In the genomic region with DNA sequence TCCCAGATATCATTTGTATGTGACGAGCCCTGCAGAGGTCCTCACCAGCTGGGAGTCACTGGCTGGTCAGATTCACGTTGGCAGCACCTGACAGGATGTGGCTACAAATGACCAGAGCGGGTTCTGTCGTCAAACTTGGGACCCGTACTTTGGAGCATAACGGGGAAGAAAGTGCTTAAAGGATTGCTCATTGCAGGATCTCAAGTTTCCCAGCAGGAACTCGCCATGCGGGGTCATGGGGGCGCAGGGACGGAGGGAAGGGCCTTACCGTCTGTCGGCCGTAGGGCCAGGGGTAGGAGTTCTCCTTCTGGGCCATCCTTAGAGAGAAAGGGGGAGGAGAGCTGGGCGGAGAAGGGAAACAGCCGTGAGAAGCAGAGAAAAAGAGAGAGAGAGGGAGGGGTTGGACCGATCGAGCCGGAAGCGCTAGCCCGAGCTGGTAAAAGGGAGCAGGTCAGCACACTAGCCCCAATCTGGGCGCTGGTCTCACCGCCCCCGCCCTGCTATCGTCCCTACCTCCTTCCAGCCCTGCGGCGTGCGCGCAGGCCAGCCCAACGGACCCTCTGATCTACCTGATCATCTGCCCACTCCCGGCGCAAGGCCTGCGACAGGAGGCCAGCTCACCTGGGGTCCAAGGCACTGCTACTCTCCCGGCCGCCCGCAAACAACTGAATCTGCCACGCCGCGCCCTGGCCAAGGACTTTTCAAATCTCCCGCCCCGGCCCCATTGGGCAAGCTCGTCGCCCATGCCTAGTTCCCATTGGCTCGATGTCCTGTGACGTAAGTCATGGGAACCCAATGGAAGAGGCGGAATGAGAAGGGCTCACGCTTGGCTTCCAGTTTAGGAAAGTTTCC, we compare ENCODE assay signal across 8 cellular contexts. TPM values are rescaled to one million over a fixed set of nuclear protein-coding genes. Genes with fewer than 3 reads are reported as not detected.
A peak's percentile ranks its signal among the peaks of the same experiment; 100 is the strongest.
DNase-seq lines count a peak whose midpoint lies in the region; TF ChIP-seq lines count a peak whose summit lies in the region.

A gene (minus strand): TSS at position 667 of the 852 bp plus-strand sequence. CDS start 351 bp downstream, at position 316.

- TF ChIP-seq EP300 in SK-N-SH (IDR thresholded peaks at IDR 0.05; ENCODE audit: borderline replicate concordance in 1 of 2, low read depth in 1 of 2, low read length in 1 of 2), result no peak

- H3K4me3 ChIP-seq in SK-N-SH (ENCODE audit: low read depth in 2 of 2, low read length in 1 of 2) (peak within 1 kb of the TSS; percentile 61 to 85), osteoblast (ENCODE audit: insufficient read depth, low read length) (peak within 1 kb of the TSS; percentile 96), thymus (ENCODE audit: low read length) (peak within 1 kb of the TSS; percentile 61)

- DNase-seq in GM03348 (ENCODE audit: low spot score), result peak; percentile 97
- DNase-seq in HEK293T (ENCODE audit: extremely low spot score), result peak; percentile 92
- peak; percentile 92 for DNase-seq in MV-4-11 (lab: John Stamatoyannopoulos, UW)
- DNase-seq in SK-N-SH, result peak; percentile 94
- peak; percentile 97 for DNase-seq in activated naive CD4-positive, alpha-beta T cell treated with anti-CD3 and anti-CD28 coated beads, Interleukin-2, amount 10 ng/mL, durations not matched to agents 7 days and 5 days
- peak; percentile 91 for DNase-seq in glomerular endothelial cell (ENCODE audit: extremely low read depth, low read depth, low spot score)
- peak; percentile 98 for DNase-seq in osteoblast (ENCODE audit: insufficient read length, low spot score, missing footprints)

- peak within 1 kb of the TSS; percentile 94 for H3K27ac Mint-ChIP-seq in activated naive CD4-positive, alpha-beta T cell treated with anti-CD3 and anti-CD28 coated beads, Interleukin-2, amount 10 ng/mL, durations not matched to agents 7 days and 5 days

- TF ChIP-seq RAD21 in SK-N-SH (IDR thresholded peaks at IDR 0.05; ENCODE audit: low read length), result no peak

- TF ChIP-seq CTCF in SK-N-SH (IDR thresholded peaks at IDR 0.05) (no peak), osteoblast (IDR thresholded peaks at IDR 0.05; ENCODE audit: extremely low read depth, low read depth, low read length) (no peak)

- peaks cover 36% of the 10 kb centered on the region for H3F3A ChIP-seq in SK-N-SH (replicated peaks; ENCODE audit: insufficient read depth)

- CTCF ChIA-PET in HEK293T (lab: Yijun Ruan, JAX), result interaction anchor here (0.5 to 1.9 kb wide), 4 partner anchors 11 to 81 kb away, joined by 3 to 6 read pairs (median 5); no protein-coding TSS in a partner anchor
- CTCF ChIA-PET in SK-N-SH (lab: Yijun Ruan, JAX), result interaction anchor here (0.8 to 1.0 kb wide), 4 partner anchors 11 to 95 kb away, joined by 3 to 4 read pairs (median 3); no protein-coding TSS in a partner anchor
- CTCF ChIA-PET in activated naive CD4-positive, alpha-beta T cell treated with anti-CD3 and anti-CD28 coated beads, Interleukin-2, amount 10 ng/mL, durations not matched to agents 7 days and 5 days (lab: Charles Lee), result interaction anchor here (0.6 to 1.5 kb wide), 4 partner anchors 11 to 1299 kb away, joined by 3 to 9 read pairs (median 3); no protein-coding TSS in a partner anchor

- H3K36me3 ChIP-seq in SK-N-SH (replicated peaks in 1 of 2; ENCODE audit: control insufficient read depth in 1 of 2, insufficient read depth in 2 of 2, low read length in 1 of 2) (peaks cover 0 to 6% of the 10 kb centered on the region in 2 experiments), osteoblast (ENCODE audit: insufficient read depth, low read length) (peaks cover 4% of the 10 kb centered on the region), thymus (ENCODE audit: control insufficient read depth, insufficient read depth) (peaks cover 20% of the 10 kb centered on the region)

- H3K27me3 ChIP-seq in SK-N-SH (ENCODE audit: insufficient read depth) (no peaks in the 10 kb centered on the region), osteoblast (ENCODE audit: insufficient read depth, low read length) (no peaks in the 10 kb centered on the region), thymus (ENCODE audit: control insufficient read depth, insufficient read depth) (no peaks in the 10 kb centered on the region)

- peaks cover 0 to 9% of the 10 kb centered on the region in 2 experiments; a peak in 1 of 4 replicates for H3K4me1 ChIP-seq in SK-N-SH (ENCODE audit: control insufficient read depth in 1 of 2, insufficient read depth in 2 of 2, low read depth in 1 of 2, low read length in 1 of 2)
- H3K4me1 ChIP-seq in osteoblast (ENCODE audit: insufficient read depth, low read length), result peaks cover 17% of the 10 kb centered on the region
- peaks cover 4% of the 10 kb centered on the region for H3K4me1 ChIP-seq in thymus (ENCODE audit: control insufficient read depth, insufficient read depth, low read length)

- whole genome bisulfite sequencing in SK-N-SH (ENCODE audit: low lambda C conversion rate), result 2% methylated on average over 41 of the region's 46 CpGs
- 1% methylated on average over 46 of the region's 46 CpGs for WGBS in thymus

- peaks cover 33% of the 10 kb centered on the region for H3K36me3 Mint-ChIP-seq in activated naive CD4-positive, alpha-beta T cell treated with anti-CD3 and anti-CD28 coated beads, Interleukin-2, amount 10 ng/mL, durations not matched to agents 7 days and 5 days

- H3K9me3 ChIP-seq in SK-N-SH (no peaks in the 10 kb centered on the region), osteoblast (ENCODE audit: low read depth, low read length) (no peaks in the 10 kb centered on the region), thymus (ENCODE audit: control insufficient read depth) (no peaks in the 10 kb centered on the region)

- H3K79me2 ChIP-seq in SK-N-SH (ENCODE audit: insufficient read depth), result peaks cover 51% of the 10 kb centered on the region
- peaks cover 29% of the 10 kb centered on the region for H3K79me2 ChIP-seq in osteoblast (ENCODE audit: insufficient read depth, low read length)

- H3K9me2 ChIP-seq in SK-N-SH, result no peaks in the 10 kb centered on the region

- peak within 1 kb of the TSS; percentile 87 for H3K4me3 Mint-ChIP-seq in activated naive CD4-positive, alpha-beta T cell treated with anti-CD3 and anti-CD28 coated beads, Interleukin-2, amount 10 ng/mL, durations not matched to agents 7 days and 5 days

- POLR2A ChIA-PET in HEK293T (lab: Yijun Ruan, JAX) (interaction anchor here (0.7 to 7.6 kb wide), 29 partner anchors 10 to 295 kb away, joined by 3 to 98 read pairs (median 4); a partner anchor contains a TSS), SK-N-SH (lab: Yijun Ruan, JAX) (interaction anchor here (0.6 to 4.6 kb wide), 11 partner anchors 9 to 89 kb away, joined by 3 to 22 read pairs (median 3); a partner anchor contains a TSS)

- H3K4me2 ChIP-seq in SK-N-SH (peak within 1 kb of the TSS; percentile 94), osteoblast (ENCODE audit: insufficient read depth, low read length) (peak within 1 kb of the TSS; percentile 98)

- H2AFZ ChIP-seq in SK-N-SH (ENCODE audit: low read depth), result peak within 1 kb of the TSS; percentile 99
- H2AFZ ChIP-seq in osteoblast (ENCODE audit: low read length), result peak within 1 kb of the TSS; percentile 97

- no peaks in the 10 kb centered on the region for H3K9me3 Mint-ChIP-seq in activated naive CD4-positive, alpha-beta T cell treated with anti-CD3 and anti-CD28 coated beads, Interleukin-2, amount 10 ng/mL, durations not matched to agents 7 days and 5 days

- H3K4me1 Mint-ChIP-seq in activated naive CD4-positive, alpha-beta T cell treated with anti-CD3 and anti-CD28 coated beads, Interleukin-2, amount 10 ng/mL, durations not matched to agents 7 days and 5 days, result peaks cover 46% of the 10 kb centered on the region

- peaks cover 11% of the 10 kb centered on the region for H3K27me3 Mint-ChIP-seq in activated naive CD4-positive, alpha-beta T cell treated with anti-CD3 and anti-CD28 coated beads, Interleukin-2, amount 10 ng/mL, durations not matched to agents 7 days and 5 days

- H4K20me1 ChIP-seq in SK-N-SH (ENCODE audit: insufficient read depth) (peaks cover 4% of the 10 kb centered on the region; the same call in 1 of the 2 replicates), osteoblast (ENCODE audit: insufficient read depth, low read length) (no peaks in the 10 kb centered on the region)

- H3K27ac ChIP-seq in SK-N-SH (ENCODE audit: low read depth in 2 of 2, low read length in 1 of 2) (peak within 1 kb of the TSS; percentile 54 to 84), osteoblast (ENCODE audit: low read depth, low read length) (peak within 1 kb of the TSS; percentile 90), thymus (ENCODE audit: low read depth) (no peak within 1 kb of the TSS)

- peak within 1 kb of the TSS; percentile 85 for H3K9ac ChIP-seq in SK-N-SH

TF ChIP-seq in HEK293T, 16 proteins besides CTCF, POLR2A, EP300 and RAD21:
- TF ChIP-seq ARNT (IDR thresholded peaks at IDR 0.05) (no peak), TARDBP (IDR thresholded peaks at IDR 0.05) (no peak), L3MBTL2 (conservative IDR thresholded peaks at IDR 0.05) (peak; percentile 97), SUZ12 (IDR thresholded peaks at IDR 0.05) (no peak), FOXM1 (IDR thresholded peaks at IDR 0.05; ENCODE audit: borderline replicate concordance) (peak; percentile 96)
TF ChIP-seq in HEK293T: peak in this region for 2.

TF ChIP-seq in SK-N-SH, 30 proteins besides CTCF, POLR2A, EP300 and RAD21 (continues in another document):
- TF ChIP-seq, protein P1, sequence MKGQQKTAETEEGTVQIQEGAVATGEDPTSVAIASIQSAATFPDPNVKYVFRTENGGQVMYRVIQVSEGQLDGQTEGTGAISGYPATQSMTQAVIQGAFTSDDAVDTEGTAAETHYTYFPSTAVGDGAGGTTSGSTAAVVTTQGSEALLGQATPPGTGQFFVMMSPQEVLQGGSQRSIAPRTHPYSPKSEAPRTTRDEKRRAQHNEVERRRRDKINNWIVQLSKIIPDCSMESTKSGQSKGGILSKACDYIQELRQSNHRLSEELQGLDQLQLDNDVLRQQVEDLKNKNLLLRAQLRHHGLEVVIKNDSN (IDR thresholded peaks at IDR 0.05; ENCODE audit: borderline replicate concordance, low read depth), result peak; percentile 43; the same call in 1 of the 2 replicates
- TF ChIP-seq, protein P2, sequence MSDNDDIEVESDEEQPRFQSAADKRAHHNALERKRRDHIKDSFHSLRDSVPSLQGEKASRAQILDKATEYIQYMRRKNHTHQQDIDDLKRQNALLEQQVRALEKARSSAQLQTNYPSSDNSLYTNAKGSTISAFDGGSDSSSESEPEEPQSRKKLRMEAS (IDR thresholded peaks at IDR 0.05; ENCODE audit: low read depth), result peak; percentile 99
- TF ChIP-seq YY1 (IDR thresholded peaks at IDR 0.05; ENCODE audit: low read depth) (0 out of 2 replicates have a peak, but pooled peaks have one; percentile 27), TAF1 (IDR thresholded peaks at IDR 0.05; ENCODE audit: borderline replicate concordance, low read depth, low read length) (peak; percentile 85; the same call in 1 of the 2 replicates)

RNA-seq across cellular contexts. Expression of the gene that starts here (rescaled TPM):
- polyA plus RNA-seq in SK-N-SH (2012; rRNA removed) (28.8 and 43.9 TPM in 2 replicates), thymus (11.3 TPM)
- 23.4 and 32.0 TPM in 2 replicates for polyA plus RNA-seq in SK-N-SH (2012; cell fraction: cytosol; rRNA removed)
- 104 and 168 TPM in 2 replicates for polyA plus RNA-seq in SK-N-SH (2012; cell fraction: nucleus; rRNA removed)
- total RNA-seq in glomerular endothelial cell (9.3 and 24.8 TPM in 2 replicates), osteoblast (3.6 and 4.7 TPM in 2 replicates)
